In the genomic region with DNA sequence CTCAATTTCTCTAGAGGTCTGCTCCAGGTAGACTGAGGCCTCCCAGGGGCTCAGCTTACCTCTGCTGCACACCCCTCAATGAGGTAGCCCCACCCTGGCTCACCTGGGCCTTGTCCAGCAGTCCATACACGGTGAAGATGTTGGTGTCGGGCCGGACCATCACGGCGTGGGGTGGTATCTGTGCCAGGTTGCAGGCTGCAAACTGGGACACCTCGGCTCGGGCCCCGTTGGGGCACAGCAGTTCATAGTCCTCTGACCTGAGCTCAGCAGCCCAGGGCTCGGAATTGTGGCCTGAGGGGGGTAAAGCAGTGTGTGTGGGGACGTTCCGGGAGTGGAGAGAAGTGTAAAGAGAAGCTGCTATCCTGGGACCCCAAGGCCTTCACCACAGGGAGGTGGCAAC, we compare ENCODE assay signal across 23 cellular contexts.
"Had no signal": no experiment of that assay in that cellular context is flagged by ENCODE, and none has a peak within 500 bp of the region (broad histone marks: within the 10 kb centered on the region; RNA-seq: fewer than 3 reads in every experiment).

No MANE protein-coding gene starts in this region.

- H3K4me1 ChIP-seq: breast epithelium had no signal

- H3K27me3 ChIP-seq: adrenal gland, breast epithelium, Peyer's patch had no signal

- H3K27ac Mint-ChIP-seq: activated CD8-positive, alpha-beta T cell treated with anti-CD3 and anti-CD28 coated beads for 36 hours; activated naive CD8-positive, alpha-beta T cell treated with anti-CD3 and anti-CD28 coated beads, Interleukin-2, amount 10 ng/mL, durations not matched to agents 7 days and 5 days; T-helper 1 cell treated with Interleukin-12 subunit alpha and Interleukin-12 subunit beta and Interleukin-4 antibody, amounts not matched to agents 30 μg/mL and 1 μg/mL, for 36 hours had no signal

- ATAC-seq: activated CD4-positive, CD25-positive, alpha-beta regulatory T cell treated with anti-CD3 and anti-CD28 coated beads, Interleukin-2, amount 50 U/mL, for 24 hours; activated CD8-positive, alpha-beta T cell treated with anti-CD3 and anti-CD28 coated beads for 36 hours had no signal

- H3K4me3 Mint-ChIP-seq: activated CD8-positive, alpha-beta T cell treated with anti-CD3 and anti-CD28 coated beads for 36 hours; activated naive CD8-positive, alpha-beta T cell treated with anti-CD3 and anti-CD28 coated beads, Interleukin-2, amount 10 ng/mL, durations not matched to agents 7 days and 5 days; T-helper 1 cell treated with Interleukin-12 subunit alpha and Interleukin-12 subunit beta and Interleukin-4 antibody, amounts not matched to agents 30 μg/mL and 1 μg/mL, for 36 hours had no signal

- H3K27me3 Mint-ChIP-seq: activated CD8-positive, alpha-beta T cell treated with anti-CD3 and anti-CD28 coated beads for 36 hours had no signal

- H3K9me3 Mint-ChIP-seq: activated CD8-positive, alpha-beta T cell treated with anti-CD3 and anti-CD28 coated beads for 36 hours; activated naive CD8-positive, alpha-beta T cell treated with anti-CD3 and anti-CD28 coated beads, Interleukin-2, amount 10 ng/mL, durations not matched to agents 7 days and 5 days; T-helper 1 cell treated with Interleukin-12 subunit alpha and Interleukin-12 subunit beta and Interleukin-4 antibody, amounts not matched to agents 30 μg/mL and 1 μg/mL, for 36 hours had no signal

- DNase-seq: activated CD4-positive, alpha-beta T cell treated with anti-CD3 and anti-CD28 coated beads for 4 hours; activated CD8-positive, alpha-beta memory T cell treated with anti-CD3 and anti-CD28 coated beads, Interleukin-2, amount 50 U/mL, for 4 hours; activated CD8-positive, alpha-beta T cell treated with anti-CD3 and anti-CD28 coated beads for 36 hours; activated naive CD4-positive, alpha-beta T cell treated with anti-CD3 and anti-CD28 coated beads, Interleukin-2, amount 50 U/mL, for 16 hours; adrenal gland; anterior cingulate cortex; IMR-90; KG1; NCI-H1092; NCI-H1417; NCI-H2029; NCI-H2107; NCI-H2171 treated with DMSO at 0.1 percent for 48 hours; NCI-H226; NCI-H510A; NCI-H526 treated with DMSO at 0.1 percent for 48 hours; SHP77 treated with DMSO at 0.1 percent for 48 hours had no signal

- H3K36me3 Mint-ChIP-seq: activated naive CD8-positive, alpha-beta T cell treated with anti-CD3 and anti-CD28 coated beads, Interleukin-2, amount 10 ng/mL, durations not matched to agents 7 days and 5 days had no signal

- H3K27ac ChIP-seq: adrenal gland, breast epithelium, Peyer's patch, RWPE1 had no signal

- H3K36me3 ChIP-seq: adrenal gland, breast epithelium, Peyer's patch had no signal

- H3K9me3 ChIP-seq: adrenal gland, breast epithelium, Peyer's patch had no signal

- H3K4me3 ChIP-seq: adrenal gland, breast epithelium, Peyer's patch had no signal
